14 cellular contexts compared by ENCODE assay signal in genomic region chr1:7469255-7469938, GRCh38.
DNase-seq lines count a peak whose midpoint lies in the region; ATAC-seq and TF ChIP-seq lines count a peak whose summit lies in the region.
"Had no signal": no experiment of that assay in that cellular context is flagged by ENCODE, and none has a peak within 500 bp of the region (broad histone marks: within the 10 kb centered on the region; RNA-seq: fewer than 3 reads in every experiment).

No MANE protein-coding gene starts in this region.

- no peak overlapping the region for H3K27ac Mint-ChIP-seq in activated naive CD8-positive, alpha-beta T cell treated with anti-CD3 and anti-CD28 coated beads for 36 hours

- H3K79me2 ChIP-seq in fibroblast of lung (ENCODE audit: control insufficient read depth, insufficient read depth, low read length) (no peaks in the 10 kb centered on the region), smooth muscle cell (ENCODE audit: low read depth) (no peaks in the 10 kb centered on the region)

- H3K36me3 ChIP-seq in fibroblast of lung (ENCODE audit: control insufficient read depth, insufficient read depth, low read length) (no peaks in the 10 kb centered on the region), smooth muscle cell (ENCODE audit: low read depth) (no peaks in the 10 kb centered on the region)
- H3K36me3 ChIP-seq: gastroesophageal sphincter, lower lobe of right lung had no signal

- H3K4me3 Mint-ChIP-seq in activated naive CD8-positive, alpha-beta T cell treated with anti-CD3 and anti-CD28 coated beads for 36 hours = no peak overlapping the region

- no peak for TF ChIP-seq CTCF in fibroblast of lung (conservative IDR thresholded peaks at IDR 0.05 in 1 of 2, IDR thresholded peaks at IDR 0.05 in 1 of 2; ENCODE audit: low read depth in 1 of 2, low read length in 2 of 2)
- TF ChIP-seq CTCF in smooth muscle cell (IDR thresholded peaks at IDR 0.05; ENCODE audit: borderline replicate concordance, insufficient read depth, poor library complexity, severe bottlenecking) = no peak

- WGBS in smooth muscle cell (ENCODE audit: low lambda C conversion rate) = 42% methylated on average over 13 of the region's 13 CpGs

- H3K9me3 ChIP-seq in fibroblast of lung (ENCODE audit: control insufficient read depth, insufficient read depth, low read depth, low read length) = no peaks in the 10 kb centered on the region
- H3K9me3 ChIP-seq in smooth muscle cell (replicated peaks; ENCODE audit: low read depth) = no peaks in the 10 kb centered on the region
- H3K9me3 ChIP-seq: gastroesophageal sphincter, lower lobe of right lung had no signal

- H3K9ac ChIP-seq in fibroblast of lung (ENCODE audit: insufficient read depth, low read length) (no peak overlapping the region), smooth muscle cell (ENCODE audit: low read depth) (peak overlapping the region; percentile 95)

- H3K27ac ChIP-seq in fibroblast of lung (ENCODE audit: insufficient read depth, low read length) = no peak overlapping the region
- H3K27ac ChIP-seq in smooth muscle cell (ENCODE audit: low read depth) = peak overlapping the region; percentile 99
- H3K27ac ChIP-seq: 22Rv1, lower lobe of right lung, PC-9 had no signal

- no peak for ATAC-seq in HG02642 (IDR thresholded peaks at IDR 0.05; ENCODE audit: poor library complexity, unreplicated experiment)
- ATAC-seq: gastroesophageal sphincter, lower lobe of right lung had no signal

- H2AFZ ChIP-seq in fibroblast of lung (ENCODE audit: low read length) (no peak overlapping the region), smooth muscle cell (ENCODE audit: low read depth) (no peak overlapping the region)
- H2AFZ ChIP-seq: PC-9 had no signal

- peaks cover 3% of the 10 kb centered on the region for H3K27me3 Mint-ChIP-seq in activated naive CD8-positive, alpha-beta T cell treated with anti-CD3 and anti-CD28 coated beads for 36 hours

- H3K4me2 ChIP-seq in fibroblast of lung (ENCODE audit: extremely low read depth, insufficient read depth, low read length) (no peak overlapping the region), smooth muscle cell (no peak overlapping the region)
- H3K4me2 ChIP-seq: PC-9 had no signal

- H4K20me1 ChIP-seq in fibroblast of lung (ENCODE audit: control insufficient read depth, extremely low read depth, insufficient read depth, low read length) = no peaks in the 10 kb centered on the region
- H4K20me1 ChIP-seq in smooth muscle cell (ENCODE audit: low read depth) = no peaks in the 10 kb centered on the region

- H3K4me3 ChIP-seq in fibroblast of lung (replicated peaks in 1 of 4; ENCODE audit: control extremely low read depth in 1 of 4, insufficient read depth in 1 of 4, low read depth in 3 of 4, low read length in 4 of 4) (no peak overlapping the region), smooth muscle cell (no peak overlapping the region)
- H3K4me3 ChIP-seq: gastroesophageal sphincter, lower lobe of right lung, PC-9 had no signal

- H3F3A ChIP-seq in smooth muscle cell (ENCODE audit: low read depth) = no peaks in the 10 kb centered on the region

- peaks cover 23% of the 10 kb centered on the region for H3K4me1 ChIP-seq in fibroblast of lung (ENCODE audit: control insufficient read depth, extremely low read depth, insufficient read depth, low read length)
- peaks cover 7% of the 10 kb centered on the region for H3K4me1 ChIP-seq in smooth muscle cell (ENCODE audit: low read depth)

- DNase-seq in DMS 273 (lab: John Stamatoyannopoulos, UW; ENCODE audit: unreplicated experiment) (peak; percentile 18), DMS 273 treated with DMSO at 0.1 percent for 48 hours (lab: John Stamatoyannopoulos, UW) (no peak), RPMI7951 (ENCODE audit: low read depth) (peak; percentile 90), fibroblast of lung (ENCODE audit: low read depth in 2 of 2) (peak; percentile 51 to 90), smooth muscle cell (lab: John Stamatoyannopoulos, UW; ENCODE audit: unreplicated experiment) (no peak), NOMO-1 treated with dmso at 0.1 percent for 144 hours (lab: John Stamatoyannopoulos, UW; ENCODE audit: unreplicated experiment) (no peak)
- no peak for DNase-seq in activated naive CD8-positive, alpha-beta T cell treated with anti-CD3 and anti-CD28 coated beads for 36 hours
- DNase-seq: central memory CD4-positive, alpha-beta T cell; lower lobe of right lung; NCI-H1694 treated with DMSO at 0.1 percent for 48 hours had no signal

- H3K9me3 Mint-ChIP-seq in activated naive CD8-positive, alpha-beta T cell treated with anti-CD3 and anti-CD28 coated beads for 36 hours = no peaks in the 10 kb centered on the region

- H3K36me3 Mint-ChIP-seq in activated naive CD8-positive, alpha-beta T cell treated with anti-CD3 and anti-CD28 coated beads for 36 hours = no peaks in the 10 kb centered on the region

- no peaks in the 10 kb centered on the region for H3K27me3 ChIP-seq in fibroblast of lung (ENCODE audit: control insufficient read depth, insufficient read depth, low read length)
- no peaks in the 10 kb centered on the region for H3K27me3 ChIP-seq in smooth muscle cell (ENCODE audit: low read depth)
- H3K27me3 ChIP-seq: gastroesophageal sphincter had no signal

- no peaks in the 10 kb centered on the region for H3K4me1 Mint-ChIP-seq in activated naive CD8-positive, alpha-beta T cell treated with anti-CD3 and anti-CD28 coated beads for 36 hours

Comparison
In these comparisons a context has a peak if more than half of its experiments do, and no peak if none do; other contexts are left out.
1. DNase-seq: peak in DMS 273 (single experiment), RPMI7951 (single experiment) and fibroblast of lung (2 of 2); none in DMS 273 treated with DMSO at 0.1 percent for 48 hours (single experiment), smooth muscle cell (single experiment), NOMO-1 treated with dmso at 0.1 percent for 144 hours (single experiment) and activated naive CD8-positive, alpha-beta T cell treated with anti-CD3 and anti-CD28 coated beads for 36 hours (single experiment).